9 cellular contexts compared by ENCODE assay signal in genomic region chr3:122245513-122246174, GRCh38.
A peak's percentile ranks its signal among the peaks of the same experiment; 100 is the strongest.
DNase-seq lines count a peak whose midpoint lies in the region; ATAC-seq, FAIRE-seq and TF ChIP-seq lines count a peak whose summit lies in the region.
"Had no signal": no experiment of that assay in that cellular context is flagged by ENCODE, and none has a peak within 500 bp of the region (broad histone marks: within the 10 kb centered on the region; RNA-seq: fewer than 3 reads in every experiment).

No MANE protein-coding gene starts in this region.

- TF ChIP-seq CTCF in AG09309 (IDR thresholded peaks at IDR 0.05; ENCODE audit: control insufficient read depth, insufficient read depth, low read depth, low read length, missing control alignments) (peak; percentile 15), Caco-2 (IDR thresholded peaks at IDR 0.05; ENCODE audit: insufficient read depth in 1 of 2, low read depth in 1 of 2, low read length in 1 of 2, severe bottlenecking in 1 of 2, unreplicated experiment in 1 of 2) (peak in 1 of 2 experiments; percentile 8), right atrium auricular region (IDR thresholded peaks at IDR 0.05) (peak in 1 of 2 donors; percentile 25)

- H3K4me1 Mint-ChIP-seq in T-helper 17 cell (peaks cover 18% of the 10 kb centered on the region), Caco-2 (ENCODE audit: low read depth, unreplicated experiment) (no peaks in the 10 kb centered on the region)

- H3K4me3 Mint-ChIP-seq in T-helper 17 cell: peak overlapping the region; percentile 74
- H3K4me3 Mint-ChIP-seq in Caco-2 (ENCODE audit: unreplicated experiment): no peak overlapping the region

- H3K27me3 ChIP-seq in Caco-2 (replicated peaks; ENCODE audit: control insufficient read depth, insufficient read depth, low read length): no peaks in the 10 kb centered on the region; the same call in 1 of the 2 replicates
- no peaks in the 10 kb centered on the region for H3K27me3 ChIP-seq in right atrium auricular region
- H3K27me3 ChIP-seq: gastrocnemius medialis had no signal

- no peaks in the 10 kb centered on the region for H3K4me1 ChIP-seq in Caco-2
- no peaks in the 10 kb centered on the region for H3K4me1 ChIP-seq in right atrium auricular region
- H3K4me1 ChIP-seq: gastrocnemius medialis had no signal

- H3K27ac Mint-ChIP-seq in T-helper 17 cell: peak overlapping the region; percentile 49
- no peak overlapping the region for H3K27ac Mint-ChIP-seq in Caco-2 (ENCODE audit: unreplicated experiment)

- no peak overlapping the region for H3K27ac ChIP-seq in right atrium auricular region
- H3K27ac ChIP-seq: gastrocnemius medialis had no signal

- ATAC-seq in GM19035 (IDR thresholded peaks at IDR 0.05; ENCODE audit: unreplicated experiment) (peak; percentile 53), T-helper 17 cell (no peak)
- ATAC-seq: gastrocnemius medialis had no signal

- no peaks in the 10 kb centered on the region for H3K9me3 ChIP-seq in T-helper 17 cell (ENCODE audit: control insufficient read depth, low read length, poor library complexity, severe bottlenecking)
- no peaks in the 10 kb centered on the region for H3K9me3 ChIP-seq in Caco-2
- H3K9me3 ChIP-seq in right atrium auricular region: no peaks in the 10 kb centered on the region
- H3K9me3 ChIP-seq: gastrocnemius medialis had no signal

- no peaks in the 10 kb centered on the region for H3K9me3 Mint-ChIP-seq in Caco-2 (ENCODE audit: unreplicated experiment)

- CTCF ChIA-PET in Caco-2 (lab: Charles Lee): no interaction called here

- H3K36me3 ChIP-seq in Caco-2 (ENCODE audit: control insufficient read depth, insufficient read depth, low read length) (no peaks in the 10 kb centered on the region), right atrium auricular region (no peaks in the 10 kb centered on the region)
- H3K36me3 ChIP-seq: gastrocnemius medialis had no signal

- peaks cover 1% of the 10 kb centered on the region for H3K27me3 Mint-ChIP-seq in T-helper 17 cell
- peaks cover 40% of the 10 kb centered on the region for H3K27me3 Mint-ChIP-seq in Caco-2 (ENCODE audit: insufficient read depth, unreplicated experiment)

- DNase-seq in AG09309 (ENCODE audit: low read depth) (peak; percentile 29), T-helper 17 cell (no peak), Caco-2 (no peak), GDM1 (lab: John Stamatoyannopoulos, UW) (no peak), globus pallidus (ENCODE audit: low spot score) (no peak), right atrium auricular region (ENCODE audit: low spot score) (no peak)
- DNase-seq: gastrocnemius medialis had no signal

- POLR2A ChIA-PET in Caco-2 (lab: Charles Lee): no interaction called here

- FAIRE-seq in islet of Langerhans (lab: Jason Lieb, UNC): peak; percentile 89

- H3K36me3 Mint-ChIP-seq in T-helper 17 cell (ENCODE audit: low read depth) (no peaks in the 10 kb centered on the region), Caco-2 (ENCODE audit: insufficient read depth, unreplicated experiment) (no peaks in the 10 kb centered on the region)

- intact Hi-C loops in Caco-2 (cut with micrococcal nuclease; ENCODE audit: unreplicated experiment): no loop called here

- H3K4me3 ChIP-seq in AG09309 (ENCODE audit: control insufficient read depth, low read depth, low read length) (peak overlapping the region; percentile 22; the same call in 1 of the 2 replicates), Caco-2 (ENCODE audit: low read depth, low read length) (no peak overlapping the region), right atrium auricular region (no peak overlapping the region)

- BruUV-seq in Caco-2 (replicated peaks; lab: Mats Ljungman, UMichigan): no TSS peak
